In genomic region chr16:67660564-67661028, GRCh38 we compare ENCODE assay signal across 8 cellular contexts. TPM values are rescaled to one million over a fixed set of nuclear protein-coding genes. Genes with fewer than 3 reads are reported as not detected.
DNase-seq lines count a peak whose midpoint lies in the region; ATAC-seq and TF ChIP-seq lines count a peak whose summit lies in the region.

A gene with protein sequence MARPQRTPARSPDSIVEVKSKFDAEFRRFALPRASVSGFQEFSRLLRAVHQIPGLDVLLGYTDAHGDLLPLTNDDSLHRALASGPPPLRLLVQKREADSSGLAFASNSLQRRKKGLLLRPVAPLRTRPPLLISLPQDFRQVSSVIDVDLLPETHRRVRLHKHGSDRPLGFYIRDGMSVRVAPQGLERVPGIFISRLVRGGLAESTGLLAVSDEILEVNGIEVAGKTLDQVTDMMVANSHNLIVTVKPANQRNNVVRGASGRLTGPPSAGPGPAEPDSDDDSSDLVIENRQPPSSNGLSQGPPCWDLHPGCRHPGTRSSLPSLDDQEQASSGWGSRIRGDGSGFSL (plus strand): TSS chr16:67660960. CDS start chr16:67661039, 79 bp downstream.

- no peaks in the 10 kb centered on the region for H3K9me3 ChIP-seq in BLaER1 treated with 17β-estradiol and CSF1 and Interleukin-3, amounts not matched to agents 10 nM and 100 nM (replicated peaks in 1 of 11)
- H3K9me3 ChIP-seq in liver (ENCODE audit: control insufficient read depth in 4 of 4, low read length in 3 of 4), result no peaks in the 10 kb centered on the region

- peaks cover 32 to 58% (median 41%) of the 10 kb centered on the region in 11 experiments; a peak in 21 of 22 replicates for H3K36me3 ChIP-seq in BLaER1 treated with 17β-estradiol and CSF1 and Interleukin-3, amounts not matched to agents 10 nM and 100 nM
- peaks cover 0 to 1% (median 0%) of the 10 kb centered on the region in 4 donors for H3K36me3 ChIP-seq in liver (ENCODE audit: control insufficient read depth in 4 of 4, insufficient read depth in 3 of 4, low read depth in 1 of 4, low read length in 3 of 4)

- H3K4me3 ChIP-seq in BLaER1 treated with 17β-estradiol and CSF1 and Interleukin-3, amounts not matched to agents 10 nM and 100 nM, result peak within 1 kb of the TSS; percentile 77 to 100 (median 94)
- H3K4me3 ChIP-seq in liver (ENCODE audit: low read depth in 1 of 3, low read length in 3 of 3), result peak within 1 kb of the TSS; percentile 73 to 98 (median 77)

- DNase-seq in NCI-H774 (lab: John Stamatoyannopoulos, UW) (peak; percentile 91), dermis blood vessel endothelial cell (peak; percentile 98)
- peak; percentile 96 to 97 for DNase-seq in activated CD4-positive, alpha-beta T cell treated with anti-CD3 and anti-CD28 coated beads, Interleukin-2, amount 50 U/mL, for 48 hours
- DNase-seq in stimulated activated CD4-positive, alpha-beta T cell treated with anti-CD3 and anti-CD28 coated beads, Interleukin-4, amount 100 ng/mL, for 1 hour, result peak; percentile 92

- no peaks in the 10 kb centered on the region for H3K27me3 ChIP-seq in BLaER1 treated with 17β-estradiol and CSF1 and Interleukin-3, amounts not matched to agents 10 nM and 100 nM
- no peaks in the 10 kb centered on the region for H3K27me3 ChIP-seq in liver (ENCODE audit: control insufficient read depth in 4 of 4, insufficient read depth in 4 of 4, low read length in 3 of 4)

- H4K20me1 ChIP-seq in BLaER1 treated with 17β-estradiol and CSF1 and Interleukin-3, amounts not matched to agents 10 nM and 100 nM, result peaks cover 0 to 70% (median 26%) of the 10 kb centered on the region in 11 experiments; a peak in 17 of 22 replicates

- peak within 1 kb of the TSS; percentile 82 to 99 (median 98) for H3K4me2 ChIP-seq in BLaER1 treated with 17β-estradiol and CSF1 and Interleukin-3, amounts not matched to agents 10 nM and 100 nM

- no peak for TF ChIP-seq RAD21 in liver (IDR thresholded peaks at IDR 0.05)

- TF ChIP-seq CTCF in liver (IDR thresholded peaks at IDR 0.05; ENCODE audit: low read depth, low read length, missing input control), result peak; percentile 18

- peak within 1 kb of the TSS; percentile 80 to 92 (median 86) for H3K9ac ChIP-seq in BLaER1 treated with 17β-estradiol and CSF1 and Interleukin-3, amounts not matched to agents 10 nM and 100 nM
- H3K9ac ChIP-seq in liver (ENCODE audit: low read depth in 1 of 2, low read length in 2 of 2), result peak within 1 kb of the TSS; percentile 36 to 79

- H3K27ac ChIP-seq in BLaER1 treated with 17β-estradiol and CSF1 and Interleukin-3, amounts not matched to agents 10 nM and 100 nM, result peak within 1 kb of the TSS; percentile 44 to 83 (median 77); a peak in 21 of 22 replicates
- H3K27ac ChIP-seq in liver (ENCODE audit: low read depth in 1 of 2, low read length in 2 of 2), result peak within 1 kb of the TSS; percentile 91 to 98

- WGBS in liver, result under 1% methylated on average over 48 of the region's 48 CpGs

- ATAC-seq in GM19438 (IDR thresholded peaks at IDR 0.05; ENCODE audit: low read depth, unreplicated experiment) (peak; percentile 79), HG03571 (IDR thresholded peaks at IDR 0.05; ENCODE audit: unreplicated experiment) (peak; percentile 72)

- peaks cover 29 to 51% (median 36%) of the 10 kb centered on the region in 10 experiments for H3K4me1 ChIP-seq in BLaER1 treated with 17β-estradiol and CSF1 and Interleukin-3, amounts not matched to agents 10 nM and 100 nM
- H3K4me1 ChIP-seq in liver (ENCODE audit: control insufficient read depth in 4 of 4, insufficient read depth in 4 of 4, low read length in 3 of 4), result peaks cover 11 to 52% (median 37%) of the 10 kb centered on the region in 4 donors

TF ChIP-seq in liver, 16 proteins besides CTCF, POLR2A, EP300 and RAD21:
- TF ChIP-seq NR2F2 (IDR thresholded peaks at IDR 0.05) (no peak), YY1 (IDR thresholded peaks at IDR 0.05) (peak; percentile 5), GABPA (IDR thresholded peaks at IDR 0.05 in 1 of 2, conservative IDR thresholded peaks at IDR 0.05 in 1 of 2) (no peak), RXRA (IDR thresholded peaks at IDR 0.05) (no peak), HNF4G (IDR thresholded peaks at IDR 0.05) (no peak), FOXA2 (IDR thresholded peaks at IDR 0.05) (no peak), SP1 (IDR thresholded peaks at IDR 0.05) (no peak), TAF1 (conservative IDR thresholded peaks at IDR 0.05) (no peak), ATF3 (IDR thresholded peaks at IDR 0.05) (peak; percentile 83), EGR1 (IDR thresholded peaks at IDR 0.05; ENCODE audit: low read depth in 2 of 2) (no peak), JUND (IDR thresholded peaks at IDR 0.05) (peak in 1 of 2 donors; percentile 52), FOXA1 (IDR thresholded peaks at IDR 0.05) (no peak), HNF4A (conservative IDR thresholded peaks at IDR 0.05) (peak in 1 of 2 donors; percentile 6)
- TF ChIP-seq, protein P1, sequence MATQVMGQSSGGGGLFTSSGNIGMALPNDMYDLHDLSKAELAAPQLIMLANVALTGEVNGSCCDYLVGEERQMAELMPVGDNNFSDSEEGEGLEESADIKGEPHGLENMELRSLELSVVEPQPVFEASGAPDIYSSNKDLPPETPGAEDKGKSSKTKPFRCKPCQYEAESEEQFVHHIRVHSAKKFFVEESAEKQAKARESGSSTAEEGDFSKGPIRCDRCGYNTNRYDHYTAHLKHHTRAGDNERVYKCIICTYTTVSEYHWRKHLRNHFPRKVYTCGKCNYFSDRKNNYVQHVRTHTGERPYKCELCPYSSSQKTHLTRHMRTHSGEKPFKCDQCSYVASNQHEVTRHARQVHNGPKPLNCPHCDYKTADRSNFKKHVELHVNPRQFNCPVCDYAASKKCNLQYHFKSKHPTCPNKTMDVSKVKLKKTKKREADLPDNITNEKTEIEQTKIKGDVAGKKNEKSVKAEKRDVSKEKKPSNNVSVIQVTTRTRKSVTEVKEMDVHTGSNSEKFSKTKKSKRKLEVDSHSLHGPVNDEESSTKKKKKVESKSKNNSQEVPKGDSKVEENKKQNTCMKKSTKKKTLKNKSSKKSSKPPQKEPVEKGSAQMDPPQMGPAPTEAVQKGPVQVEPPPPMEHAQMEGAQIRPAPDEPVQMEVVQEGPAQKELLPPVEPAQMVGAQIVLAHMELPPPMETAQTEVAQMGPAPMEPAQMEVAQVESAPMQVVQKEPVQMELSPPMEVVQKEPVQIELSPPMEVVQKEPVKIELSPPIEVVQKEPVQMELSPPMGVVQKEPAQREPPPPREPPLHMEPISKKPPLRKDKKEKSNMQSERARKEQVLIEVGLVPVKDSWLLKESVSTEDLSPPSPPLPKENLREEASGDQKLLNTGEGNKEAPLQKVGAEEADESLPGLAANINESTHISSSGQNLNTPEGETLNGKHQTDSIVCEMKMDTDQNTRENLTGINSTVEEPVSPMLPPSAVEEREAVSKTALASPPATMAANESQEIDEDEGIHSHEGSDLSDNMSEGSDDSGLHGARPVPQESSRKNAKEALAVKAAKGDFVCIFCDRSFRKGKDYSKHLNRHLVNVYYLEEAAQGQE (IDR thresholded peaks at IDR 0.05), result no peak
- TF ChIP-seq, protein P2, sequence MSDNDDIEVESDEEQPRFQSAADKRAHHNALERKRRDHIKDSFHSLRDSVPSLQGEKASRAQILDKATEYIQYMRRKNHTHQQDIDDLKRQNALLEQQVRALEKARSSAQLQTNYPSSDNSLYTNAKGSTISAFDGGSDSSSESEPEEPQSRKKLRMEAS (IDR thresholded peaks at IDR 0.05), result no peak
- TF ChIP-seq, protein P3, sequence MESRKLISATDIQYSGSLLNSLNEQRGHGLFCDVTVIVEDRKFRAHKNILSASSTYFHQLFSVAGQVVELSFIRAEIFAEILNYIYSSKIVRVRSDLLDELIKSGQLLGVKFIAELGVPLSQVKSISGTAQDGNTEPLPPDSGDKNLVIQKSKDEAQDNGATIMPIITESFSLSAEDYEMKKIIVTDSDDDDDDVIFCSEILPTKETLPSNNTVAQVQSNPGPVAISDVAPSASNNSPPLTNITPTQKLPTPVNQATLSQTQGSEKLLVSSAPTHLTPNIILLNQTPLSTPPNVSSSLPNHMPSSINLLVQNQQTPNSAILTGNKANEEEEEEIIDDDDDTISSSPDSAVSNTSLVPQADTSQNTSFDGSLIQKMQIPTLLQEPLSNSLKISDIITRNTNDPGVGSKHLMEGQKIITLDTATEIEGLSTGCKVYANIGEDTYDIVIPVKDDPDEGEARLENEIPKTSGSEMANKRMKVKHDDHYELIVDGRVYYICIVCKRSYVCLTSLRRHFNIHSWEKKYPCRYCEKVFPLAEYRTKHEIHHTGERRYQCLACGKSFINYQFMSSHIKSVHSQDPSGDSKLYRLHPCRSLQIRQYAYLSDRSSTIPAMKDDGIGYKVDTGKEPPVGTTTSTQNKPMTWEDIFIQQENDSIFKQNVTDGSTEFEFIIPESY (IDR thresholded peaks at IDR 0.05), result no peak

RNA-seq across cellular contexts. Expression of the gene that starts here (rescaled TPM):
- 6.3 and 7.0 TPM in 2 replicates for total RNA-seq in dermis blood vessel endothelial cell
- total RNA-seq in liver, result 1 to 10 TPM in 1 of 2 donors, under 1 TPM in 1; 0.42 to 1.4 TPM
- 1 to 10 TPM; 2.2 to 2.4 TPM for polyA plus RNA-seq in liver

Comparison
In these comparisons a context has a peak if more than half of its experiments do, and no peak if none do; other contexts are left out.
1. Peak in every context shown above with its lines: DNase-seq, ATAC-seq, H3K4me3 ChIP-seq and H3K27ac ChIP-seq.